ENCODE assay signal across 19 cellular contexts in genomic region chr2:105683145-105683544, GRCh38.
"Had no signal": no experiment of that assay in that cellular context is flagged by ENCODE, and none has a peak within 500 bp of the region (broad histone marks: within the 10 kb centered on the region; RNA-seq: fewer than 3 reads in every experiment).

No MANE protein-coding gene starts in this region.

- H3K4me3 ChIP-seq: adrenal gland, breast epithelium, left ventricle myocardium inferior, ovary, psoas muscle, skin epidermis, stomach had no signal

- H3K9me3 ChIP-seq: adrenal gland, breast epithelium, left ventricle myocardium inferior, ovary, psoas muscle, stomach had no signal

- H3K27me3 ChIP-seq: adrenal gland, breast epithelium, ovary, stomach had no signal

- H3K36me3 ChIP-seq: adrenal gland, breast epithelium, left ventricle myocardium inferior, ovary, stomach had no signal

- H3K27ac ChIP-seq: adrenal gland, breast epithelium, left ventricle myocardium inferior, ovary, psoas muscle, skin epidermis, stomach had no signal

- H3K4me1 ChIP-seq: adrenal gland, breast epithelium, left ventricle myocardium inferior, psoas muscle, stomach had no signal

- DNase-seq: activated gamma-delta T cell treated with Interleukin-2 at 50 U/mL for 16 hours; adrenal gland; cerebellar nuclear complex; cortex of kidney; erythroblast; kidney; left ventricle myocardium inferior; mammary epithelial cell; naive thymus-derived CD4-positive, alpha-beta T cell; ovary; psoas muscle; right cardiac atrium; stimulated activated CD4-positive, alpha-beta T cell treated with anti-CD3 and anti-CD28 coated beads, Interleukin-4, amount 100 ng/mL, for 1 hour; stomach; trophoblast cell had no signal

- ATAC-seq: activated CD4-positive, CD25-positive, alpha-beta regulatory T cell treated with anti-CD3 and anti-CD28 coated beads, Interleukin-2, amount 50 U/mL, for 24 hours; activated naive CD4-positive, alpha-beta T cell treated with anti-CD3 and anti-CD28 coated beads, Interleukin-2, amount 50 U/mL, for 72 hours; naive thymus-derived CD4-positive, alpha-beta T cell; psoas muscle; right cardiac atrium had no signal
